ENCODE assay signal across 8 cellular contexts in genomic region chr12:1318327-1319031, GRCh38.
DNase-seq lines count a peak whose midpoint lies in the region; ATAC-seq and TF ChIP-seq lines count a peak whose summit lies in the region.

No MANE protein-coding gene starts in this region.

- no peak overlapping the region for H3K4me3 ChIP-seq in BJ (ENCODE audit: low read depth, low read length)
- H3K4me3 ChIP-seq in brain microvascular endothelial cell (ENCODE audit: low read depth, low read length): no peak overlapping the region

- H3K9me3 Mint-ChIP-seq in activated naive CD4-positive, alpha-beta T cell treated with anti-CD3 and anti-CD28 coated beads, Interleukin-2, amount 10 ng/mL, durations not matched to agents 7 days and 5 days: peaks cover 4% of the 10 kb centered on the region

- H3K36me3 ChIP-seq in BJ (ENCODE audit: control insufficient read depth, insufficient read depth, low read length) (no peaks in the 10 kb centered on the region), brain microvascular endothelial cell (replicated peaks) (no peaks in the 10 kb centered on the region)

- H3K4me3 Mint-ChIP-seq in activated naive CD4-positive, alpha-beta T cell treated with anti-CD3 and anti-CD28 coated beads, Interleukin-2, amount 10 ng/mL, durations not matched to agents 7 days and 5 days: no peak overlapping the region

- H3K27me3 ChIP-seq in BJ (ENCODE audit: control insufficient read depth, insufficient read depth, low read length) (no peaks in the 10 kb centered on the region), brain microvascular endothelial cell (replicated peaks) (no peaks in the 10 kb centered on the region)

- ATAC-seq in HG02623 (IDR thresholded peaks at IDR 0.05; ENCODE audit: unreplicated experiment) (no peak), HG03095 (IDR thresholded peaks at IDR 0.05; ENCODE audit: unreplicated experiment) (no peak)

- H3K27me3 Mint-ChIP-seq in activated naive CD4-positive, alpha-beta T cell treated with anti-CD3 and anti-CD28 coated beads, Interleukin-2, amount 10 ng/mL, durations not matched to agents 7 days and 5 days: no peaks in the 10 kb centered on the region

- in situ Hi-C loops in brain microvascular endothelial cell (cut with HindIII; ENCODE audit: low pct_ligation_motif_present, low sequenced_read_pairs): no loop called here

- peaks cover 11% of the 10 kb centered on the region for H3K36me3 Mint-ChIP-seq in activated naive CD4-positive, alpha-beta T cell treated with anti-CD3 and anti-CD28 coated beads, Interleukin-2, amount 10 ng/mL, durations not matched to agents 7 days and 5 days

- H3K4me1 Mint-ChIP-seq in activated naive CD4-positive, alpha-beta T cell treated with anti-CD3 and anti-CD28 coated beads, Interleukin-2, amount 10 ng/mL, durations not matched to agents 7 days and 5 days: no peaks in the 10 kb centered on the region

- TF ChIP-seq CTCF in BJ (IDR thresholded peaks at IDR 0.05; ENCODE audit: insufficient read depth, low read depth, low read length) (no peak), brain microvascular endothelial cell (IDR thresholded peaks at IDR 0.05; ENCODE audit: low read depth, low read length, missing control alignments) (no peak)

- no peak overlapping the region for H3K27ac ChIP-seq in brain microvascular endothelial cell

- POLR2A ChIA-PET in BJ (lab: Charles Lee): interaction anchor here (0.6 kb wide), 2 partner anchors 45 to 201 kb away, joined by 3 to 18 read pairs; no protein-coding TSS in a partner anchor

- CTCF ChIA-PET in BJ (lab: Yijun Ruan, JAX): interaction anchor here (0.7 to 1.5 kb wide), 2 partner anchors 25 to 201 kb away, joined by 3 to 6 read pairs; no protein-coding TSS in a partner anchor
- CTCF ChIA-PET in activated naive CD4-positive, alpha-beta T cell treated with anti-CD3 and anti-CD28 coated beads, Interleukin-2, amount 10 ng/mL, durations not matched to agents 7 days and 5 days (lab: Charles Lee): no interaction called here

- peak; percentile 29 for DNase-seq in BJ (ENCODE audit: low read depth)
- DNase-seq in NCI-H146 (lab: John Stamatoyannopoulos, UW): peak; percentile 97
- DNase-seq in brain microvascular endothelial cell: peak; percentile 2
- peak; percentile 76 for DNase-seq in left kidney (ENCODE audit: low read depth, low spot score)
- no peak for DNase-seq in islet precursor cell
- no peak for DNase-seq in activated naive CD4-positive, alpha-beta T cell treated with anti-CD3 and anti-CD28 coated beads, Interleukin-2, amount 10 ng/mL, durations not matched to agents 7 days and 5 days

- H3K27ac Mint-ChIP-seq in activated naive CD4-positive, alpha-beta T cell treated with anti-CD3 and anti-CD28 coated beads, Interleukin-2, amount 10 ng/mL, durations not matched to agents 7 days and 5 days: no peak overlapping the region

Comparison
In these comparisons a context has a peak if more than half of its experiments do, and no peak if none do; other contexts are left out.
1. DNase-seq: peak in BJ (single experiment), NCI-H146 (single experiment), brain microvascular endothelial cell (single experiment) and left kidney (single experiment); none in islet precursor cell (single experiment) and activated naive CD4-positive, alpha-beta T cell treated with anti-CD3 and anti-CD28 coated beads, Interleukin-2, amount 10 ng/mL, durations not matched to agents 7 days and 5 days (single experiment).